In the genomic region with DNA sequence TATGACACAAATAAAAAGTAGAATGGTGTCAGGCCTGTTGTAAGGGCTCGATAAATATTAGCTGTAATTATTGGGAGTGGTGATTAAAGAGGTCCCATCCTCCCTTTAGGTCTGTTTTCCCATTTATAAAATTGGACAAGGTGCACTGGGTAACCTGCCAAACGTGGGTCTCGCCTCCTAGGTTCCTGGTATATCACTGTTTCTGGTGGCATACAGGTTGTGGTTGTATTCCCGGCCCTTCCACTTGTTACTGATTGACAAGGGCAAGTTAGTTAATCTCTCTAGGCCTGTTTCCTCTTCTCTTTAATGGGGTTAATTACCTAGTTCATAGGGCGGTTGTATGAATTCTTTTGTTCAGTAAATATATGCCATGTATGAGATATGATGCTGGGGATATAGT, we compare ENCODE assay signal across 2 cellular contexts.
TF ChIP-seq lines count a peak whose summit lies in the region.

No MANE protein-coding gene starts in this region.

TF ChIP-seq in SK-N-SH, 30 proteins besides CTCF, POLR2A, EP300 and RAD21:
- TF ChIP-seq, protein P1, sequence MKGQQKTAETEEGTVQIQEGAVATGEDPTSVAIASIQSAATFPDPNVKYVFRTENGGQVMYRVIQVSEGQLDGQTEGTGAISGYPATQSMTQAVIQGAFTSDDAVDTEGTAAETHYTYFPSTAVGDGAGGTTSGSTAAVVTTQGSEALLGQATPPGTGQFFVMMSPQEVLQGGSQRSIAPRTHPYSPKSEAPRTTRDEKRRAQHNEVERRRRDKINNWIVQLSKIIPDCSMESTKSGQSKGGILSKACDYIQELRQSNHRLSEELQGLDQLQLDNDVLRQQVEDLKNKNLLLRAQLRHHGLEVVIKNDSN (IDR thresholded peaks at IDR 0.05; ENCODE audit: borderline replicate concordance, low read depth), result no peak
- no peak for TF ChIP-seq NRF1 (IDR thresholded peaks at IDR 0.05; ENCODE audit: low read depth, low read length)
- no peak for TF ChIP-seq GATA2 (CRISPR knock-in tag; IDR thresholded peaks at IDR 0.05)
- TF ChIP-seq RFX5 (IDR thresholded peaks at IDR 0.05; ENCODE audit: low read length), result no peak
- no peak for TF ChIP-seq CHD2 (IDR thresholded peaks at IDR 0.05; ENCODE audit: low read length, partially characterized antibody)
- TF ChIP-seq GABPA (IDR thresholded peaks at IDR 0.05; ENCODE audit: low read depth), result no peak
- no peak for TF ChIP-seq TAF1 (IDR thresholded peaks at IDR 0.05; ENCODE audit: borderline replicate concordance, low read depth, low read length)
- TF ChIP-seq ELF1 (IDR thresholded peaks at IDR 0.05), result no peak

TF ChIP-seq in SK-N-SH treated with all-trans-retinoic acid at 6 μM for 48 hours, 23 proteins besides CTCF, POLR2A, EP300 and RAD21 (continued from another document):
- TF ChIP-seq, protein P2, sequence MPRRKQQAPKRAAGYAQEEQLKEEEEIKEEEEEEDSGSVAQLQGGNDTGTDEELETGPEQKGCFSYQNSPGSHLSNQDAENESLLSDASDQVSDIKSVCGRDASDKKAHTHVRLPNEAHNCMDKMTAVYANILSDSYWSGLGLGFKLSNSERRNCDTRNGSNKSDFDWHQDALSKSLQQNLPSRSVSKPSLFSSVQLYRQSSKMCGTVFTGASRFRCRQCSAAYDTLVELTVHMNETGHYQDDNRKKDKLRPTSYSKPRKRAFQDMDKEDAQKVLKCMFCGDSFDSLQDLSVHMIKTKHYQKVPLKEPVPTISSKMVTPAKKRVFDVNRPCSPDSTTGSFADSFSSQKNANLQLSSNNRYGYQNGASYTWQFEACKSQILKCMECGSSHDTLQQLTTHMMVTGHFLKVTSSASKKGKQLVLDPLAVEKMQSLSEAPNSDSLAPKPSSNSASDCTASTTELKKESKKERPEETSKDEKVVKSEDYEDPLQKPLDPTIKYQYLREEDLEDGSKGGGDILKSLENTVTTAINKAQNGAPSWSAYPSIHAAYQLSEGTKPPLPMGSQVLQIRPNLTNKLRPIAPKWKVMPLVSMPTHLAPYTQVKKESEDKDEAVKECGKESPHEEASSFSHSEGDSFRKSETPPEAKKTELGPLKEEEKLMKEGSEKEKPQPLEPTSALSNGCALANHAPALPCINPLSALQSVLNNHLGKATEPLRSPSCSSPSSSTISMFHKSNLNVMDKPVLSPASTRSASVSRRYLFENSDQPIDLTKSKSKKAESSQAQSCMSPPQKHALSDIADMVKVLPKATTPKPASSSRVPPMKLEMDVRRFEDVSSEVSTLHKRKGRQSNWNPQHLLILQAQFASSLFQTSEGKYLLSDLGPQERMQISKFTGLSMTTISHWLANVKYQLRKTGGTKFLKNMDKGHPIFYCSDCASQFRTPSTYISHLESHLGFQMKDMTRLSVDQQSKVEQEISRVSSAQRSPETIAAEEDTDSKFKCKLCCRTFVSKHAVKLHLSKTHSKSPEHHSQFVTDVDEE (CRISPR knock-in tag; IDR thresholded peaks at IDR 0.05), result no peak
- TF ChIP-seq ISL1 (CRISPR knock-in tag; IDR thresholded peaks at IDR 0.05) (no peak), ZNF70 (CRISPR knock-in tag; IDR thresholded peaks at IDR 0.05) (no peak)
